11 cellular contexts compared by ENCODE assay signal in genomic region chr14:43934102-43934501, GRCh38.
"Had no signal": no experiment of that assay in that cellular context is flagged by ENCODE, and none has a peak within 500 bp of the region (broad histone marks: within the 10 kb centered on the region; RNA-seq: fewer than 3 reads in every experiment).

No MANE protein-coding gene starts in this region.

- ATAC-seq: GM23338, HCT116 had no signal

- H3K9ac ChIP-seq: GM23248 had no signal

- DNase-seq: GM23248, GOT3, H7, H9, HCEC 1CT, HFFc6 had no signal

- H2AFZ ChIP-seq: GM23248, GM23338 had no signal

- H3K4me3 ChIP-seq: GM23248, GM23338, HAP-1 had no signal

- H3K4me1 ChIP-seq: HAP-1 had no signal

- FAIRE-seq: H1, H54 had no signal

- H3K9me3 ChIP-seq: HAP-1 had no signal

- H3K27ac ChIP-seq: GM23248 had no signal

- H3K36me3 ChIP-seq: HAP-1 had no signal

- H3K4me2 ChIP-seq: GM23338 had no signal
